Comparison of ENCODE assay signal across 1 cellular context in the genomic region with DNA sequence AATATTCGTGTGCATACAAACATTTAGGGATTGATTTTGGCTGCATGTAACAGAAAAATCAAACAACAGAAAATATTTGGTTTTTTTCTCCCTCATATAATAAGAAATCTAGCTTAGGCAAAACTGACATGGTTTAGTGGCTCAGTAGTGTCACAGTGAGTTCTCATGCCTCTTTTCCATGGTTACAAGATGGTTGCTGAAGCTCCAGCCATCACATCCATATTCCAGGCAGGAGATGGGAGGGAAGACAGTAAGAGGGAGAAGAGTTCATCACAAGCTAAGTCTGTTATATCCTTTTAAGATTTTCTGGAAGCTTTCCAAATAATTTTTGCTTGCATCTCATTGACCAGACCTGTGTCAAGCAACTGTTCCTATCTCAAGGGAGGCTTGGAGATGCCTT.
TF ChIP-seq lines count a peak whose summit lies in the region.

No MANE protein-coding gene starts in this region.

TF ChIP-seq in HEK293, 187 proteins besides CTCF, POLR2A, EP300 and RAD21:
- TF ChIP-seq, protein P1, sequence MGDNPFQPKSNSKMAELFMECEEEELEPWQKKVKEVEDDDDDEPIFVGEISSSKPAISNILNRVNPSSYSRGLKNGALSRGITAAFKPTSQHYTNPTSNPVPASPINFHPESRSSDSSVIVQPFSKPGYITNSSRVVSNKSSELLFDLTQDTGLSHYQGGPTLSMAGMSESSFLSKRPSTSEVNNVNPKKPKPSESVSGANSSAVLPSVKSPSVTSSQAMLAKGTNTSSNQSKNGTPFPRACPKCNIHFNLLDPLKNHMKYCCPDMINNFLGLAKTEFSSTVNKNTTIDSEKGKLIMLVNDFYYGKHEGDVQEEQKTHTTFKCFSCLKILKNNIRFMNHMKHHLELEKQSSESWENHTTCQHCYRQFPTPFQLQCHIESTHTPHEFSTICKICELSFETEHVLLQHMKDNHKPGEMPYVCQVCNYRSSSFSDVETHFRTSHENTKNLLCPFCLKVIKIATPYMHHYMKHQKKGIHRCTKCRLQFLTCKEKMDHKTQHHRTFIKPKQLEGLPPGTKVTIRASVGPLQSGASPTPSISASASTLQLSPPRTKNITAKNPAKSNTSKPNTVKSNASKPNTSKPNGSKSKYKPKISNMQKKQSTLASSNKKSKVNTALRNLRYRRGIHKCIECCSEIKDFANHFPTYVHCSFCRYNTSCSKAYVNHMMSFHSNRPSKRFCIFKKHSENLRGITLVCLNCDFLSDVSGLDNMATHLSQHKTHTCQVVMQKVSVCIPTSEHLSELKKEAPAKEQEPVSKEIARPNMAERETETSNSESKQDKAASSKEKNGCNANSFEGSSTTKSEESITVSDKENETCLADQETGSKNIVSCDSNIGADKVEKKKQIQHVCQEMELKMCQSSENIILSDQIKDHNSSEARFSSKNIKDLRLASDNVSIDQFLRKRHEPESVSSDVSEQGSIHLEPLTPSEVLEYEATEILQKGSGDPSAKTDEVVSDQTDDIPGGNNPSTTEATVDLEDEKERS (tag by site-specific recombination; IDR thresholded peaks at IDR 0.05): 0 out of 2 replicates have a peak, but pooled peaks have one; percentile 62
- no peak for TF ChIP-seq ZNF335 (tag by site-specific recombination; conservative IDR thresholded peaks at IDR 0.05)
